ENCODE assay signal across 1 cellular context in genomic region chr10:80100861-80101695, GRCh38.
TF ChIP-seq lines count a peak whose summit lies in the region.

No MANE protein-coding gene starts in this region.

TF ChIP-seq in WTC11, 78 proteins besides CTCF, POLR2A, EP300 and RAD21:
- TF ChIP-seq AFF4 (CRISPR knock-in tag; IDR thresholded peaks at IDR 0.05; ENCODE audit: borderline replicate concordance) (no peak), RORB (CRISPR knock-in tag; IDR thresholded peaks at IDR 0.05) (no peak), TEAD4 (CRISPR knock-in tag; IDR thresholded peaks at IDR 0.05) (no peak), ERG (CRISPR knock-in tag; IDR thresholded peaks at IDR 0.05) (no peak), HMGXB4 (CRISPR knock-in tag; IDR thresholded peaks at IDR 0.05) (no peak), KAT7 (CRISPR knock-in tag; IDR thresholded peaks at IDR 0.05; ENCODE audit: borderline replicate concordance) (no peak), GTF2I (CRISPR knock-in tag; conservative IDR thresholded peaks at IDR 0.05) (no peak), ATF6 (CRISPR knock-in tag; IDR thresholded peaks at IDR 0.05) (no peak), RELA (CRISPR knock-in tag; IDR thresholded peaks at IDR 0.05; ENCODE audit: borderline replicate concordance) (no peak), FOXK1 (CRISPR knock-in tag; IDR thresholded peaks at IDR 0.05) (no peak)
